In the genomic region with DNA sequence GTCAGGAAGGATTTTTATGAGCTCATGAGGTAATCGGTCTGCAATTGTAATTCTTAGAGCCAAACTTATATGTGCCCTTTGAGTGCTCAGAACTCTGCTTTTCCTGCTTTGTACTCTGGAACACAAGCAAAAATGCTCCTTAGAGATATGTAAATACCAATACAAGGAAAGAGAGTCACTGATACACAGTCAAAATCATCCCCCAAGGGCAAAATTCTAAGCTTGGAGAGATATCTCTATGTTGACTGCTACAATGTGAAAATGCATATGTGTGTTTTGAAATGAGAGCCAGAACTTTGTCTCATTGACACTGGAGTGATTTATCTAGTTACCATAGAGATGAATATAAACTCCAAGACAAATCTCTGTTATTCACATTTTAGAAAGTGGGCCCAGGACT, we compare ENCODE assay signal across 26 cellular contexts.
"Had no signal": no experiment of that assay in that cellular context is flagged by ENCODE, and none has a peak within 500 bp of the region (broad histone marks: within the 10 kb centered on the region; RNA-seq: fewer than 3 reads in every experiment).

No MANE protein-coding gene starts in this region.

- H3K9me3 ChIP-seq: colonic mucosa, gastrocnemius medialis, neutrophil, prostate gland, right atrium auricular region, testis, tibial artery had no signal

- H3K27ac ChIP-seq: colonic mucosa, epithelial cell of prostate, gastrocnemius medialis, neutrophil, parathyroid adenoma, prostate gland, right atrium auricular region, testis, tibial artery had no signal

- H3K79me2 ChIP-seq: parathyroid adenoma had no signal

- H3K4me2 ChIP-seq: smooth muscle cell had no signal

- H3K27ac Mint-ChIP-seq: dendritic cell treated with granulocyte-macrophage colony-stimulating factor and Interleukin-4, amounts not matched to agents 40 ng/mL and 50 ng/mL, for 4 days; endodermal cell; naive thymus-derived CD8-positive, alpha-beta T cell; nephron progenitor cell; stimulated activated memory B cell treated with anti-CD40 and anti-IgM and Interleukin-4, amounts not matched to agents 10 μg/mL and 1 μg/mL and 100 μg/mL, for 72 hours; type B pancreatic cell had no signal

- H3K4me3 Mint-ChIP-seq: dendritic cell treated with granulocyte-macrophage colony-stimulating factor and Interleukin-4, amounts not matched to agents 40 ng/mL and 50 ng/mL, for 4 days; endodermal cell; naive thymus-derived CD8-positive, alpha-beta T cell; nephron progenitor cell; stimulated activated memory B cell treated with anti-CD40 and anti-IgM and Interleukin-4, amounts not matched to agents 10 μg/mL and 1 μg/mL and 100 μg/mL, for 72 hours; type B pancreatic cell had no signal

- H3K36me3 ChIP-seq: colonic mucosa, gastrocnemius medialis, neutrophil, prostate gland, right atrium auricular region, tibial artery had no signal

- H3K36me3 Mint-ChIP-seq: naive thymus-derived CD8-positive, alpha-beta T cell; stimulated activated memory B cell treated with anti-CD40 and anti-IgM and Interleukin-4, amounts not matched to agents 10 μg/mL and 1 μg/mL and 100 μg/mL, for 72 hours; type B pancreatic cell had no signal

- H3K4me3 ChIP-seq: colonic mucosa, gastrocnemius medialis, prostate gland, right atrium auricular region, smooth muscle cell, testis, tibial artery had no signal

- H3K4me1 Mint-ChIP-seq: endodermal cell; naive thymus-derived CD8-positive, alpha-beta T cell; nephron progenitor cell; stimulated activated memory B cell treated with anti-CD40 and anti-IgM and Interleukin-4, amounts not matched to agents 10 μg/mL and 1 μg/mL and 100 μg/mL, for 72 hours had no signal

- H3K9ac ChIP-seq: parathyroid adenoma had no signal

- H3K27me3 Mint-ChIP-seq: dendritic cell treated with granulocyte-macrophage colony-stimulating factor and Interleukin-4, amounts not matched to agents 40 ng/mL and 50 ng/mL, for 4 days; stimulated activated memory B cell treated with anti-CD40 and anti-IgM and Interleukin-4, amounts not matched to agents 10 μg/mL and 1 μg/mL and 100 μg/mL, for 72 hours; type B pancreatic cell had no signal

- H3K4me1 ChIP-seq: colonic mucosa, gastrocnemius medialis, parathyroid adenoma, prostate gland, right atrium auricular region, testis, tibial artery had no signal

- ATAC-seq: esophagus mucosa; gastrocnemius medialis; left lobe of liver; naive thymus-derived CD8-positive, alpha-beta T cell; sciatic nerve; stimulated activated memory B cell treated with anti-CD40 and anti-IgM and Interleukin-4, amounts not matched to agents 10 μg/mL and 1 μg/mL and 100 μg/mL, for 72 hours; stimulated activated naive CD8-positive, alpha-beta T cell treated with anti-CD3 and anti-CD28 coated beads, Interleukin-15, Interleukin-2, amounts not matched to agents 100 U/mL and 50 U/mL, for 24 hours had no signal

- H3K27me3 ChIP-seq: colonic mucosa, gastrocnemius medialis, neutrophil, right atrium auricular region, testis, tibial artery had no signal

- H2AFZ ChIP-seq: parathyroid adenoma had no signal

- H3K9me3 Mint-ChIP-seq: endodermal cell; nephron progenitor cell; stimulated activated memory B cell treated with anti-CD40 and anti-IgM and Interleukin-4, amounts not matched to agents 10 μg/mL and 1 μg/mL and 100 μg/mL, for 72 hours; type B pancreatic cell had no signal

- DNase-seq: colonic mucosa; effector CD8-positive, alpha-beta T cell; endodermal cell; foreskin fibroblast; gastrocnemius medialis; head of caudate nucleus; mesendoderm; naive thymus-derived CD8-positive, alpha-beta T cell; nephron progenitor cell; stimulated activated CD4-positive, alpha-beta T cell treated with anti-CD3 and anti-CD28 coated beads, Interleukin-4, amount 100 ng/mL, for 4 hours; stimulated activated naive CD8-positive, alpha-beta T cell treated with anti-CD3 and anti-CD28 coated beads, Interleukin-15, Interleukin-2, amounts not matched to agents 100 U/mL and 50 U/mL, for 24 hours; substantia nigra; testis; tibial artery had no signal
